ENCODE assay signal across 24 cellular contexts in the genomic region with DNA sequence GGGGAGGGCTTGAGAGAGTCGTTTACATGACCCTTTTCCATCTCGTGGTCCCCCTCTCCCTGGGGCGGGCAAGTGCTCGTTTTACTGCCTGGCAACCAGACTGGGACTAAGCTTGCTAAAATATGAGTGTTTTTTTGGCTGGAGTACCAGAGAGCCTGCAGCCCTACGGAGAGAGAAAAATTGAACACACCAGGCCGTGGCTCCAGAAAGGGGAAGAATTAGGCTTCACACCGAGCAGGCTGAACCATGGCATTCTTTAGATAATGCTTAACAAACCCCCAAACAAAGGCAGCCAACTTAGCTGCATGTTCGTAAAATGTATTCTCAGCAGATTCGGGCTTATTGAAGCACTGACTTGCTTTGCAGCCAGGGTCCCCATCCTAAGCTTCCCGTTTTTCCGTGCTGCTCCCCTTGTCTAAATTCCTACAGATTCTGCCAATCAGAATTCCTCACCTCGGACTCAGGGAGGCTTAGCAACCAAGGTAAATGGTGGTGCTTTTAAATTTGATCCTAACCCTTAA.
DNase-seq lines count a peak whose midpoint lies in the region; ATAC-seq, FAIRE-seq and TF ChIP-seq lines count a peak whose summit lies in the region.
"Had no signal": no experiment of that assay in that cellular context is flagged by ENCODE, and none has a peak within 500 bp of the region (broad histone marks: within the 10 kb centered on the region; RNA-seq: fewer than 3 reads in every experiment).

No MANE protein-coding gene starts in this region.

- no peak for ATAC-seq in GM19463 (IDR thresholded peaks at IDR 0.05; ENCODE audit: unreplicated experiment)
- ATAC-seq: GM12878, SK-N-SH treated with all-trans-retinoic acid at 6 μM for 48 hours had no signal

- DNase-seq in A673 (ENCODE audit: low spot score), result peak; percentile 33
- DNase-seq in cerebellum (ENCODE audit: low spot score), result peak; percentile 15
- no peak for DNase-seq in kidney
- no peak for DNase-seq in occipital lobe (lab: John Stamatoyannopoulos, UW)
- DNase-seq: CD4-positive, alpha-beta T cell; GDM1; H9; IMR-90; KG1; MM.1S; NCI-H1436; NCI-H187; NCI-H2081 treated with DMSO at 0.1 percent for 48 hours; NCI-H524; NCI-H748 treated with DMSO at 0.1 percent for 48 hours had no signal

- H3K27ac ChIP-seq in A673 (ENCODE audit: low read depth, low read length, poor library complexity, severe bottlenecking) (no peak overlapping the region), HUES48 (ENCODE audit: low read depth, low read length) (peak overlapping the region; percentile 22), kidney (ENCODE audit: low read depth in 2 of 2, low read length in 2 of 2) (no peak overlapping the region)
- H3K27ac ChIP-seq: BLaER1 treated with 17β-estradiol and CSF1 and Interleukin-3, amounts not matched to agents 10 nM and 100 nM had no signal

- no peaks in the 10 kb centered on the region for H3K36me3 ChIP-seq in A673 (ENCODE audit: insufficient read depth, low read length, poor library complexity, severe bottlenecking)
- H3K36me3 ChIP-seq in HUES48 (ENCODE audit: control insufficient read depth, insufficient read depth, low read length), result no peaks in the 10 kb centered on the region
- H3K36me3 ChIP-seq in iPS-15b (ENCODE audit: control insufficient read depth, insufficient read depth, low read length), result no peaks in the 10 kb centered on the region
- H3K36me3 ChIP-seq in kidney (ENCODE audit: control insufficient read depth in 1 of 2, insufficient read depth in 2 of 2, low read length in 2 of 2), result no peaks in the 10 kb centered on the region
- H3K36me3 ChIP-seq: BLaER1 treated with 17β-estradiol and CSF1 and Interleukin-3, amounts not matched to agents 10 nM and 100 nM had no signal

- POLR2A ChIA-PET in A673 (lab: Charles Lee; ENCODE audit: low non-redundant PET), result no interaction called here

- H3K4me3 ChIP-seq in A673 (ENCODE audit: low read depth, low read length, poor library complexity, severe bottlenecking) (no peak overlapping the region), HUES48 (ENCODE audit: low read depth, low read length) (no peak overlapping the region), iPS-15b (ENCODE audit: low read depth, low read length) (peak overlapping the region; percentile 14), kidney (ENCODE audit: low read length in 2 of 2) (no peak overlapping the region)
- H3K4me3 ChIP-seq: BLaER1 treated with 17β-estradiol and CSF1 and Interleukin-3, amounts not matched to agents 10 nM and 100 nM; GM12878 had no signal

- intact Hi-C loops in A673 (cut with micrococcal nuclease; ENCODE audit: unreplicated experiment) (no loop called here), kidney (cut with DNase I) (no loop called here)

- H3K27me3 ChIP-seq in A673 (replicated peaks; ENCODE audit: insufficient read depth, low read depth, low read length, poor library complexity), result no peaks in the 10 kb centered on the region
- peaks cover 5% of the 10 kb centered on the region; the same call in 1 of the 2 replicates for H3K27me3 ChIP-seq in HUES48 (ENCODE audit: control insufficient read depth, insufficient read depth, low read length)
- peaks cover 6% of the 10 kb centered on the region for H3K27me3 ChIP-seq in iPS-15b (ENCODE audit: control insufficient read depth, insufficient read depth, low read length)
- H3K27me3 ChIP-seq: BLaER1 treated with 17β-estradiol and CSF1 and Interleukin-3, amounts not matched to agents 10 nM and 100 nM had no signal

- no peak for FAIRE-seq in kidney (lab: Jason Lieb, UNC)
- FAIRE-seq: D721Med, GM12878, GM19239, RCC 7860 had no signal

- peaks cover 11% of the 10 kb centered on the region for H3K4me1 ChIP-seq in A673 (ENCODE audit: insufficient read depth, low read length, poor library complexity, severe bottlenecking)
- peaks cover 36% of the 10 kb centered on the region for H3K4me1 ChIP-seq in HUES48 (ENCODE audit: control insufficient read depth, insufficient read depth, low read length)
- H3K4me1 ChIP-seq in iPS-15b (ENCODE audit: control insufficient read depth, insufficient read depth, low read length), result peaks cover 13% of the 10 kb centered on the region
- no peaks in the 10 kb centered on the region for H3K4me1 ChIP-seq in kidney (ENCODE audit: control insufficient read depth in 1 of 2, insufficient read depth in 1 of 2, low read depth in 1 of 2, low read length in 2 of 2)
- H3K4me1 ChIP-seq: BLaER1 treated with 17β-estradiol and CSF1 and Interleukin-3, amounts not matched to agents 10 nM and 100 nM had no signal

- BruUV-seq in A673 (replicated peaks; lab: Mats Ljungman, UMichigan), result no TSS peak

- no peaks in the 10 kb centered on the region for H3K9me3 ChIP-seq in A673 (ENCODE audit: low read depth, low read length, poor library complexity, severe bottlenecking)
- H3K9me3 ChIP-seq in HUES48 (ENCODE audit: control insufficient read depth, insufficient read depth, low read length), result no peaks in the 10 kb centered on the region
- H3K9me3 ChIP-seq in iPS-15b (ENCODE audit: control insufficient read depth, insufficient read depth, low read length), result no peaks in the 10 kb centered on the region
- H3K9me3 ChIP-seq in kidney (ENCODE audit: control insufficient read depth in 1 of 2, low read length in 2 of 2), result no peaks in the 10 kb centered on the region
- H3K9me3 ChIP-seq: BLaER1 treated with 17β-estradiol and CSF1 and Interleukin-3, amounts not matched to agents 10 nM and 100 nM had no signal

- H3K9ac ChIP-seq in HUES48 (ENCODE audit: low read depth, low read length) (no peak overlapping the region), iPS-15b (ENCODE audit: low read depth, low read length) (no peak overlapping the region), kidney (ENCODE audit: low read length in 2 of 2) (no peak overlapping the region)
- H3K9ac ChIP-seq: BLaER1 treated with 17β-estradiol and CSF1 and Interleukin-3, amounts not matched to agents 10 nM and 100 nM had no signal

- no peak for TF ChIP-seq CTCF in A673 (conservative IDR thresholded peaks at IDR 0.05; ENCODE audit: low read depth, low read length)
- no peak for TF ChIP-seq CTCF in kidney (IDR thresholded peaks at IDR 0.05; ENCODE audit: borderline replicate concordance, extremely low read depth, insufficient read depth)

- CTCF ChIA-PET in A673 (lab: Charles Lee), result no interaction called here

Comparison
In these comparisons a context has a peak if more than half of its experiments do, and no peak if none do; other contexts are left out.
1. DNase-seq: peak in A673 (single experiment) and cerebellum (single experiment); none in kidney (single experiment) and occipital lobe (single experiment).